ENCODE assay signal across 23 cellular contexts in genomic region chr4:74590476-74590875, GRCh38.
"Had no signal": no experiment of that assay in that cellular context is flagged by ENCODE, and none has a peak within 500 bp of the region (broad histone marks: within the 10 kb centered on the region; RNA-seq: fewer than 3 reads in every experiment).

No MANE protein-coding gene starts in this region.

- H3K27ac ChIP-seq: HL-60, KMS-11, RWPE1 had no signal

- H3K9ac ChIP-seq: KMS-11, SK-N-SH had no signal

- H3K27me3 Mint-ChIP-seq: IgD-negative memory B cell had no signal

- H3K9me3 ChIP-seq: SK-N-SH had no signal

- H3K9me2 ChIP-seq: SK-N-SH had no signal

- DNase-seq: Kasumi-1, MM.1S, NCI-H1092 treated with DMSO at 0.1 percent for 48 hours, NCI-H1436, NCI-H187, NCI-H2029, NCI-H2081 treated with DMSO at 0.1 percent for 48 hours, NCI-H2171, NCI-H226, NCI-H446, NCI-H510A, NCI-H524 treated with DMSO at 0.1 percent for 48 hours, NCI-H69, NCI-H774, SHP77, SK-N-SH had no signal

- H3K27ac Mint-ChIP-seq: IgD-negative memory B cell had no signal

- H3K4me1 Mint-ChIP-seq: IgD-negative memory B cell had no signal

- H3K4me2 ChIP-seq: KMS-11, SK-N-SH had no signal

- H3K4me3 ChIP-seq: K562 had no signal

- FAIRE-seq: HTR-8/SVneo, K562 had no signal

- ATAC-seq: K562, Panc1 had no signal
